1 cellular context compared by ENCODE assay signal in the genomic region with DNA sequence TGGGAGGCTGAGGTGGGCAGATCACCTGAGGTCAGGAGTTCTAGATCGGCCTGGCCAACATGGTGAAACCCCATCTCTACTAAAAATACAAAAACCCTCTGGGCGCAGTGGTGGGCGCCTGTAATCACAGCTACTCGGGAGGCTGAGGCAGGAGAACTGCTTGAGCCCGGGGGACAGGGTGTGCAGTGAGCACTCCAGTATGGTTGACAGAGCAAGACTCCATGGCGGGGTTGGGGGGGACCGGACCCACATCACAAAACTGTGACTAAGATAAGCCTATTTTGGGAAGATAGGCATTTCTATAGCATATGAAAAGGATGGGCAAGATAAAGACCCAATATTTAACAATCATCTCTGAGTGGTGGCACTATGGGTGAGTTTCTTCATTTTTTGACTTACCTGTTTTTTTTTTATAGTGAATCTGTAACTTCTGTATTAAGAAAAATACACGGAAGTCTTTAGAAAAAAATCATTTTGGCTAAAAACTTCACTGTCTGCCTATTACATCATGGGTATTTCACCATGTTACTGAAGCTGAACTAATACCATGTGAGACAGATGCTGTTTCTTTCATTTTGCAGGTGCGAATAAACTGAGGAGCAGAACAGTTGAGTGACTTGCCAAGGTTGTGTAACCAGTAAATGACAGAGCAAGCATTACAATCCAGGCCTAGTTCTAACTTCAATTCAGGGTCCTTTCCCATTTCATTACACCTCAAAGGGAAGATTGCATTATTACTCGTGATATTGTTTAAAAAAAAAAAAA.
A peak's percentile ranks its signal among the peaks of the same experiment; 100 is the strongest.
TF ChIP-seq lines count a peak whose summit lies in the region.

No MANE protein-coding gene starts in this region.

TF ChIP-seq in GM12878, 131 proteins besides CTCF, POLR2A, EP300 and RAD21:
- TF ChIP-seq, protein P1, sequence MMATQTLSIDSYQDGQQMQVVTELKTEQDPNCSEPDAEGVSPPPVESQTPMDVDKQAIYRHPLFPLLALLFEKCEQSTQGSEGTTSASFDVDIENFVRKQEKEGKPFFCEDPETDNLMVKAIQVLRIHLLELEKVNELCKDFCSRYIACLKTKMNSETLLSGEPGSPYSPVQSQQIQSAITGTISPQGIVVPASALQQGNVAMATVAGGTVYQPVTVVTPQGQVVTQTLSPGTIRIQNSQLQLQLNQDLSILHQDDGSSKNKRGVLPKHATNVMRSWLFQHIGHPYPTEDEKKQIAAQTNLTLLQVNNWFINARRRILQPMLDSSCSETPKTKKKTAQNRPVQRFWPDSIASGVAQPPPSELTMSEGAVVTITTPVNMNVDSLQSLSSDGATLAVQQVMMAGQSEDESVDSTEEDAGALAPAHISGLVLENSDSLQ (IDR thresholded peaks at IDR 0.05), result peak; percentile 66
- TF ChIP-seq ATF7 (IDR thresholded peaks at IDR 0.05; ENCODE audit: low read depth) (peak; percentile 47; the same call in 1 of the 2 replicates), CHD1 (IDR thresholded peaks at IDR 0.05; ENCODE audit: low read depth, low read length) (no peak)
